Comparison of ENCODE assay signal across 8 cellular contexts in the genomic region with DNA sequence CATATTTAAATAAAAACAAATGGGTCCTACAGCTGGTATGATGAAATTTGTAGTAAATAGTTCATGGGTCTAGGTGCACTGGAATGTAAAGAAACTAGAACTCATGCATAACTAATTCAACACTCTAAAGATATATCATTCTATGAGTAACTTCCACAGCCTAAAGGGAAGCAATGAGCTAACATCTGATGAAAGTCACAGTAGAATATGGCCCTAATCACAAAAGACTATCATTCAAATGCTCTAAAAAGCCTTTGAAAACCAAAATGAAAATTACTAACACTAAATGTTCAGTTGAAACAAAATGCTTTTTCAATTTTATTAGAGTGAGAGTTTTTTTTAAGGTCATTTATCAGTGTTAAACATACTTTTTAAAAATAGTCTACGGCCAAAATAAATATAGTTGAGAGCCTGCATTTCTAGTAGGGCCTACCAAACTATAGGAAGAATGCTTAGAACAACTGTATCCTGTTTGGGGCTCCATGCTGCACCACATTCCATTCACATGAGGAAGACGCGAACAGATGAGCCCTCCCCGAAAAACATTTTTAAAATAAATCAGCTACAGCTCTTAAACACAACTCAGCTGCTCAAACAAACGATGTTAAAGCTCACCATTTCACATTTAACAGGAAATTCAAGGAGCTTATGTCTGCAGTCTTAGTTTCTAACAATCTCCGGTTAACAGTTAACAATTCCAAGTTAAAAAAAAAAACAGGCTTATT.
DNase-seq lines count a peak whose midpoint lies in the region; ATAC-seq and TF ChIP-seq lines count a peak whose summit lies in the region.

No MANE protein-coding gene starts in this region.

- ATAC-seq in lung (ENCODE audit: insufficient read depth, low FRiP score): peak; percentile 30

- WGBS in lung, 2 donors: 0% methylated on average over 6 of the region's 6 CpGs
- under 1% methylated on average over 6 of the region's 6 CpGs for whole genome bisulfite sequencing in thymus

- H3K4me3 ChIP-seq in lung (peak overlapping the region; percentile 45), thymus (ENCODE audit: low read length) (peak overlapping the region; percentile 88)

- CTCF ChIA-PET in HEK293T (lab: Yijun Ruan, JAX): interaction anchor here (0.5 to 2.2 kb wide), 3 partner anchors 11 to 362 kb away, joined by 3 to 14 read pairs (median 5); no protein-coding TSS in a partner anchor

- no peak for TF ChIP-seq CTCF in lung (IDR thresholded peaks at IDR 0.05; ENCODE audit: control extremely low read depth, extremely low read depth)

- peak; percentile 69 for DNase-seq in DMS 273 (lab: John Stamatoyannopoulos, UW; ENCODE audit: unreplicated experiment)
- peak; percentile 11 for DNase-seq in HEK293T (ENCODE audit: extremely low spot score)
- peak; percentile 81 to 91 for DNase-seq in dermis microvascular lymphatic vessel endothelial cell (ENCODE audit: low read depth in 2 of 2)
- no peak for DNase-seq in lung (ENCODE audit: low spot score)
- no peak for DNase-seq in posterior vena cava (ENCODE audit: low spot score)
- DNase-seq in activated CD8-positive, alpha-beta memory T cell treated with anti-CD3 and anti-CD28 coated beads, Interleukin-2, amount 50 U/mL, for 4 hours: no peak

- intact Hi-C loops in posterior vena cava (cut with DNase I): no loop called here

- H3K36me3 ChIP-seq in lung (ENCODE audit: control insufficient read depth in 2 of 2, insufficient read depth in 2 of 2, low read length in 2 of 2) (peaks cover 0 to under 1% of the 10 kb centered on the region in 2 donors), thymus (ENCODE audit: control insufficient read depth, insufficient read depth) (no peaks in the 10 kb centered on the region)

- H3K4me1 ChIP-seq in lung (ENCODE audit: control insufficient read depth in 2 of 2, insufficient read depth in 2 of 2, low read length in 2 of 2) (peaks cover under 1 to 1% of the 10 kb centered on the region in 2 donors), thymus (ENCODE audit: control insufficient read depth, insufficient read depth, low read length) (no peaks in the 10 kb centered on the region)

- POLR2A ChIA-PET in HEK293T (lab: Yijun Ruan, JAX): interaction anchor here (0.6 to 1.8 kb wide), 9 partner anchors 11 to 363 kb away, joined by 3 to 8 read pairs (median 4); a partner anchor contains a TSS

- no peaks in the 10 kb centered on the region for H3K9me3 ChIP-seq in lung (ENCODE audit: control insufficient read depth in 2 of 2, insufficient read depth in 1 of 2, low read length in 1 of 2)
- no peaks in the 10 kb centered on the region for H3K9me3 ChIP-seq in thymus (ENCODE audit: control insufficient read depth)

- H3K27me3 ChIP-seq in lung (ENCODE audit: control insufficient read depth, insufficient read depth) (no peaks in the 10 kb centered on the region), thymus (ENCODE audit: control insufficient read depth, insufficient read depth) (no peaks in the 10 kb centered on the region)

- peak overlapping the region; percentile 72 to 90 for H3K27ac ChIP-seq in lung (ENCODE audit: low read depth in 1 of 2, low read length in 1 of 2)
- peak overlapping the region; percentile 87 for H3K27ac ChIP-seq in thymus (ENCODE audit: low read depth)

- peak; percentile 61 for TF ChIP-seq POLR2A in Raji (IDR thresholded peaks at IDR 0.05; ENCODE audit: insufficient read depth, low read depth, low read length)

TF ChIP-seq in HEK293T, 16 proteins besides CTCF, POLR2A, EP300 and RAD21:
- TF ChIP-seq HDGF (IDR thresholded peaks at IDR 0.05; ENCODE audit: borderline replicate concordance) (no peak), FOXM1 (IDR thresholded peaks at IDR 0.05; ENCODE audit: borderline replicate concordance) (no peak), FOXA1 (IDR thresholded peaks at IDR 0.05) (no peak), FOXK2 (IDR thresholded peaks at IDR 0.05) (no peak), SP1 (IDR thresholded peaks at IDR 0.05) (no peak)
- TF ChIP-seq, protein P1, sequence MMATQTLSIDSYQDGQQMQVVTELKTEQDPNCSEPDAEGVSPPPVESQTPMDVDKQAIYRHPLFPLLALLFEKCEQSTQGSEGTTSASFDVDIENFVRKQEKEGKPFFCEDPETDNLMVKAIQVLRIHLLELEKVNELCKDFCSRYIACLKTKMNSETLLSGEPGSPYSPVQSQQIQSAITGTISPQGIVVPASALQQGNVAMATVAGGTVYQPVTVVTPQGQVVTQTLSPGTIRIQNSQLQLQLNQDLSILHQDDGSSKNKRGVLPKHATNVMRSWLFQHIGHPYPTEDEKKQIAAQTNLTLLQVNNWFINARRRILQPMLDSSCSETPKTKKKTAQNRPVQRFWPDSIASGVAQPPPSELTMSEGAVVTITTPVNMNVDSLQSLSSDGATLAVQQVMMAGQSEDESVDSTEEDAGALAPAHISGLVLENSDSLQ (IDR thresholded peaks at IDR 0.05): no peak
TF ChIP-seq in HEK293T: peak in this region for 0.

Comparison
In these comparisons a context has a peak if more than half of its experiments do, and no peak if none do; other contexts are left out.
1. DNase-seq: peak in DMS 273 (single experiment), HEK293T (single experiment) and dermis microvascular lymphatic vessel endothelial cell (2 of 2); none in lung (single experiment), posterior vena cava (single experiment) and activated CD8-positive, alpha-beta memory T cell treated with anti-CD3 and anti-CD28 coated beads, Interleukin-2, amount 50 U/mL, for 4 hours (single experiment).